In genomic region chr16:89795676-89796075, GRCh38 we compare ENCODE assay signal across 32 cellular contexts. TPM values are rescaled to one million over a fixed set of nuclear protein-coding genes. Genes with fewer than 3 reads are reported as not detected.
"Had no signal": no experiment of that assay in that cellular context is flagged by ENCODE, and none has a peak within 500 bp of the region (broad histone marks: within the 10 kb centered on the region; RNA-seq: fewer than 3 reads in every experiment).

No MANE protein-coding gene starts in this region.

- H3K27me3 ChIP-seq: ascending aorta, cardiac muscle cell, dorsolateral prefrontal cortex, gastroesophageal sphincter, right atrium auricular region, stomach, tibial artery, upper lobe of right lung had no signal

- H3K4me1 ChIP-seq: ascending aorta, parathyroid adenoma, tibial artery, upper lobe of right lung had no signal

- H3K36me3 ChIP-seq: ascending aorta, gastroesophageal sphincter, right atrium auricular region, upper lobe of right lung had no signal

- H3K4me3 Mint-ChIP-seq: activated naive CD8-positive, alpha-beta T cell treated with anti-CD3 and anti-CD28 coated beads, Interleukin-2, amount 10 ng/mL, durations not matched to agents 7 days and 5 days; brain; mesothelial cell of epicardium; naive thymus-derived CD4-positive, alpha-beta T cell; stimulated activated naive B cell treated with anti-CD40 and anti-IgM and Interleukin-4, amounts not matched to agents 10 μg/mL and 1 μg/mL and 100 μg/mL, for 72 hours; T-helper 17 cell had no signal

- H3K4me1 Mint-ChIP-seq: brain, mesothelial cell of epicardium had no signal

- H3K9me3 ChIP-seq: ascending aorta, gastroesophageal sphincter, right atrium auricular region, stomach, tibial artery, upper lobe of right lung had no signal

- H3K27ac Mint-ChIP-seq: activated naive CD8-positive, alpha-beta T cell treated with anti-CD3 and anti-CD28 coated beads, Interleukin-2, amount 10 ng/mL, durations not matched to agents 7 days and 5 days; mesothelial cell of epicardium; naive thymus-derived CD4-positive, alpha-beta T cell; stimulated activated naive B cell treated with anti-CD40 and anti-IgM and Interleukin-4, amounts not matched to agents 10 μg/mL and 1 μg/mL and 100 μg/mL, for 72 hours; T-helper 17 cell had no signal

- H3K4me3 ChIP-seq: ascending aorta, cardiac muscle cell, coronary artery, dorsolateral prefrontal cortex, gastroesophageal sphincter, right atrium auricular region, smooth muscle cell, stomach, tibial artery, upper lobe of right lung had no signal

- H3K27ac ChIP-seq: ascending aorta, cardiac muscle cell, coronary artery, gastroesophageal sphincter, parathyroid adenoma, right atrium auricular region, stomach, tibial artery, upper lobe of right lung had no signal

- DNase-seq: activated CD4-positive, alpha-beta T cell treated with anti-CD3 and anti-CD28 coated beads for 1 hour; activated CD4-positive, alpha-beta T cell treated with anti-CD3 and anti-CD28 coated beads, Interleukin-2, amount 50 U/mL, for 4 hours; activated effector memory CD4-positive, alpha-beta T cell treated with Interleukin-2 at 50 U/mL for 16 hours; activated naive CD4-positive, alpha-beta T cell treated with Interleukin-2 at 50 U/mL for 16 hours; activated naive CD8-positive, alpha-beta T cell treated with anti-CD3 and anti-CD28 coated beads, Interleukin-2, amount 10 ng/mL, durations not matched to agents 7 days and 5 days; activated T-cell treated with anti-CD3 and anti-CD28 coated beads for 4 hours; effector memory CD4-positive, alpha-beta T cell; hippocampal formation; left cardiac atrium; mammary epithelial cell; naive thymus-derived CD4-positive, alpha-beta T cell; occipital lobe; stimulated activated CD4-positive, alpha-beta T cell treated with anti-CD3 and anti-CD28 coated beads, Interleukin-1b, Interleukin-23, amount 100 ng/mL, for 48 hours; stimulated activated CD4-positive, alpha-beta T cell treated with anti-CD3 and anti-CD28 coated beads, Interleukin-4, amount 100 ng/mL, for 4 hours; stimulated activated CD8-positive, alpha-beta memory T cell treated with anti-CD3 and anti-CD28 coated beads, Interleukin-4, amount 100 ng/mL, for 48 hours; stimulated activated naive B cell treated with anti-CD40 and anti-IgM and Interleukin-4, amounts not matched to agents 10 μg/mL and 1 μg/mL and 100 μg/mL, for 72 hours; stomach; T-helper 17 cell; T1000; tibial artery; upper lobe of right lung had no signal

- H3K9me3 Mint-ChIP-seq: activated naive CD8-positive, alpha-beta T cell treated with anti-CD3 and anti-CD28 coated beads, Interleukin-2, amount 10 ng/mL, durations not matched to agents 7 days and 5 days; mesothelial cell of epicardium; naive thymus-derived CD4-positive, alpha-beta T cell; stimulated activated naive B cell treated with anti-CD40 and anti-IgM and Interleukin-4, amounts not matched to agents 10 μg/mL and 1 μg/mL and 100 μg/mL, for 72 hours had no signal

- H3K27me3 Mint-ChIP-seq: activated naive CD8-positive, alpha-beta T cell treated with anti-CD3 and anti-CD28 coated beads, Interleukin-2, amount 10 ng/mL, durations not matched to agents 7 days and 5 days; naive thymus-derived CD4-positive, alpha-beta T cell; stimulated activated naive B cell treated with anti-CD40 and anti-IgM and Interleukin-4, amounts not matched to agents 10 μg/mL and 1 μg/mL and 100 μg/mL, for 72 hours; T-helper 17 cell had no signal

- FAIRE-seq: keratinocyte had no signal

RNA-seq across cellular contexts. Expression of gene SPIRE2, which starts 32.6 kb away (rescaled TPM):
- total RNA-seq: ascending aorta had no signal
